ENCODE assay signal across 11 cellular contexts in genomic region chr2:202452744-202453143, GRCh38.
"Had no signal": no experiment of that assay in that cellular context is flagged by ENCODE, and none has a peak within 500 bp of the region (broad histone marks: within the 10 kb centered on the region; RNA-seq: fewer than 3 reads in every experiment).

No MANE protein-coding gene starts in this region.

- FAIRE-seq: H1, H54 had no signal

- H3K9me3 Mint-ChIP-seq: HFFc6 had no signal

- ATAC-seq: GM23338, HCT116 had no signal

- H3K4me1 ChIP-seq: HAP-1 had no signal

- H3K4me1 Mint-ChIP-seq: GM23338, H9 had no signal

- H3K9me3 ChIP-seq: HAP-1 had no signal

- H3K9ac ChIP-seq: GM23248 had no signal

- H3K4me2 ChIP-seq: GM23338 had no signal

- H3K36me3 ChIP-seq: HAP-1 had no signal

- H3K4me3 ChIP-seq: GM23248, GM23338, HAP-1 had no signal

- H3K27ac ChIP-seq: GM23248 had no signal

- DNase-seq: GM23248, GOT3, H7, H9, HCEC 1CT, HFFc6 had no signal

- H3K4me3 Mint-ChIP-seq: GM23338, H9, HFFc6 had no signal

- H2AFZ ChIP-seq: GM23248, GM23338 had no signal

- H3K27ac Mint-ChIP-seq: GM23338, H9, HFFc6 had no signal
